1 cellular context compared by ENCODE assay signal in the genomic region with DNA sequence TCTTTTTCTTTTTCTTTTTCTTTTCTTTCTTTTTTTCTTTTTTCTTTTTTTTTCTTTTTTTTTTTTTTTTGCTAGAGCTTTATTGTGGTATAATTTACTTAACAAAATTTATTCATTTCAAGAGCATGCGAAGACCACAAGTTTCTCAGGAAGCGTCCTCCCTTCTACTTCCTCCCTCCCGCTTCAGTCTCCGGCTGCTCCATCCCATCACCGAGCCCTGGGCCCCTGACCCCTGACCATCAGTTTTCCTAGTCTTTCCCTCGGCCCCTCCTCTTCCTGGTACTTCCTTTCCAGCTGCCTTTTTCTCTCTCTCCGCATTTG.
TF ChIP-seq lines count a peak whose summit lies in the region.

No MANE protein-coding gene starts in this region.

TF ChIP-seq in SK-N-SH, 30 proteins besides CTCF, POLR2A, EP300 and RAD21:
- TF ChIP-seq RXRA (IDR thresholded peaks at IDR 0.05; ENCODE audit: borderline replicate concordance, low read depth), result no peak
- no peak for TF ChIP-seq JUND (IDR thresholded peaks at IDR 0.05)
- TF ChIP-seq FOXJ3 (CRISPR knock-in tag; IDR thresholded peaks at IDR 0.05), result no peak
- TF ChIP-seq ELF1 (IDR thresholded peaks at IDR 0.05), result no peak
- no peak for TF ChIP-seq EZH2phosphoT487 (IDR thresholded peaks at IDR 0.05; ENCODE audit: borderline replicate concordance, low read depth)
- TF ChIP-seq POLR2AphosphoS5 (IDR thresholded peaks at IDR 0.05; ENCODE audit: low read depth, low read length), result no peak
- no peak for TF ChIP-seq TAF1 (IDR thresholded peaks at IDR 0.05; ENCODE audit: borderline replicate concordance, low read depth, low read length)
- TF ChIP-seq MEF2A (IDR thresholded peaks at IDR 0.05; ENCODE audit: borderline replicate concordance, low read depth), result no peak
- TF ChIP-seq, protein P1, sequence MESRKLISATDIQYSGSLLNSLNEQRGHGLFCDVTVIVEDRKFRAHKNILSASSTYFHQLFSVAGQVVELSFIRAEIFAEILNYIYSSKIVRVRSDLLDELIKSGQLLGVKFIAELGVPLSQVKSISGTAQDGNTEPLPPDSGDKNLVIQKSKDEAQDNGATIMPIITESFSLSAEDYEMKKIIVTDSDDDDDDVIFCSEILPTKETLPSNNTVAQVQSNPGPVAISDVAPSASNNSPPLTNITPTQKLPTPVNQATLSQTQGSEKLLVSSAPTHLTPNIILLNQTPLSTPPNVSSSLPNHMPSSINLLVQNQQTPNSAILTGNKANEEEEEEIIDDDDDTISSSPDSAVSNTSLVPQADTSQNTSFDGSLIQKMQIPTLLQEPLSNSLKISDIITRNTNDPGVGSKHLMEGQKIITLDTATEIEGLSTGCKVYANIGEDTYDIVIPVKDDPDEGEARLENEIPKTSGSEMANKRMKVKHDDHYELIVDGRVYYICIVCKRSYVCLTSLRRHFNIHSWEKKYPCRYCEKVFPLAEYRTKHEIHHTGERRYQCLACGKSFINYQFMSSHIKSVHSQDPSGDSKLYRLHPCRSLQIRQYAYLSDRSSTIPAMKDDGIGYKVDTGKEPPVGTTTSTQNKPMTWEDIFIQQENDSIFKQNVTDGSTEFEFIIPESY (IDR thresholded peaks at IDR 0.05; ENCODE audit: borderline replicate concordance, low read depth), result no peak
- TF ChIP-seq, protein P2, sequence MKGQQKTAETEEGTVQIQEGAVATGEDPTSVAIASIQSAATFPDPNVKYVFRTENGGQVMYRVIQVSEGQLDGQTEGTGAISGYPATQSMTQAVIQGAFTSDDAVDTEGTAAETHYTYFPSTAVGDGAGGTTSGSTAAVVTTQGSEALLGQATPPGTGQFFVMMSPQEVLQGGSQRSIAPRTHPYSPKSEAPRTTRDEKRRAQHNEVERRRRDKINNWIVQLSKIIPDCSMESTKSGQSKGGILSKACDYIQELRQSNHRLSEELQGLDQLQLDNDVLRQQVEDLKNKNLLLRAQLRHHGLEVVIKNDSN (IDR thresholded peaks at IDR 0.05; ENCODE audit: borderline replicate concordance, low read depth), result no peak
- no peak for TF ChIP-seq RFX5 (IDR thresholded peaks at IDR 0.05; ENCODE audit: low read length)
- TF ChIP-seq, protein P3, sequence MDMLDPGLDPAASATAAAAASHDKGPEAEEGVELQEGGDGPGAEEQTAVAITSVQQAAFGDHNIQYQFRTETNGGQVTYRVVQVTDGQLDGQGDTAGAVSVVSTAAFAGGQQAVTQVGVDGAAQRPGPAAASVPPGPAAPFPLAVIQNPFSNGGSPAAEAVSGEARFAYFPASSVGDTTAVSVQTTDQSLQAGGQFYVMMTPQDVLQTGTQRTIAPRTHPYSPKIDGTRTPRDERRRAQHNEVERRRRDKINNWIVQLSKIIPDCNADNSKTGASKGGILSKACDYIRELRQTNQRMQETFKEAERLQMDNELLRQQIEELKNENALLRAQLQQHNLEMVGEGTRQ (IDR thresholded peaks at IDR 0.05; ENCODE audit: borderline replicate concordance, low read depth, low read length), result no peak
- TF ChIP-seq NRF1 (IDR thresholded peaks at IDR 0.05; ENCODE audit: low read depth, low read length), result no peak
- TF ChIP-seq CHD2 (IDR thresholded peaks at IDR 0.05; ENCODE audit: low read length, partially characterized antibody), result no peak
- no peak for TF ChIP-seq GABPA (IDR thresholded peaks at IDR 0.05; ENCODE audit: low read depth)
- TF ChIP-seq NFIC (IDR thresholded peaks at IDR 0.05; ENCODE audit: borderline replicate concordance), result no peak
- TF ChIP-seq MXI1 (IDR thresholded peaks at IDR 0.05; ENCODE audit: low read depth, low read length), result no peak
- TF ChIP-seq, protein P4, sequence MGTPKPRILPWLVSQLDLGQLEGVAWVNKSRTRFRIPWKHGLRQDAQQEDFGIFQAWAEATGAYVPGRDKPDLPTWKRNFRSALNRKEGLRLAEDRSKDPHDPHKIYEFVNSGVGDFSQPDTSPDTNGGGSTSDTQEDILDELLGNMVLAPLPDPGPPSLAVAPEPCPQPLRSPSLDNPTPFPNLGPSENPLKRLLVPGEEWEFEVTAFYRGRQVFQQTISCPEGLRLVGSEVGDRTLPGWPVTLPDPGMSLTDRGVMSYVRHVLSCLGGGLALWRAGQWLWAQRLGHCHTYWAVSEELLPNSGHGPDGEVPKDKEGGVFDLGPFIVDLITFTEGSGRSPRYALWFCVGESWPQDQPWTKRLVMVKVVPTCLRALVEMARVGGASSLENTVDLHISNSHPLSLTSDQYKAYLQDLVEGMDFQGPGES (IDR thresholded peaks at IDR 0.05; ENCODE audit: low read depth, low read length), result no peak
- no peak for TF ChIP-seq SIN3A (IDR thresholded peaks at IDR 0.05; ENCODE audit: borderline replicate concordance, low read depth, low read length)
